ENCODE assay signal across 13 cellular contexts in the genomic region with DNA sequence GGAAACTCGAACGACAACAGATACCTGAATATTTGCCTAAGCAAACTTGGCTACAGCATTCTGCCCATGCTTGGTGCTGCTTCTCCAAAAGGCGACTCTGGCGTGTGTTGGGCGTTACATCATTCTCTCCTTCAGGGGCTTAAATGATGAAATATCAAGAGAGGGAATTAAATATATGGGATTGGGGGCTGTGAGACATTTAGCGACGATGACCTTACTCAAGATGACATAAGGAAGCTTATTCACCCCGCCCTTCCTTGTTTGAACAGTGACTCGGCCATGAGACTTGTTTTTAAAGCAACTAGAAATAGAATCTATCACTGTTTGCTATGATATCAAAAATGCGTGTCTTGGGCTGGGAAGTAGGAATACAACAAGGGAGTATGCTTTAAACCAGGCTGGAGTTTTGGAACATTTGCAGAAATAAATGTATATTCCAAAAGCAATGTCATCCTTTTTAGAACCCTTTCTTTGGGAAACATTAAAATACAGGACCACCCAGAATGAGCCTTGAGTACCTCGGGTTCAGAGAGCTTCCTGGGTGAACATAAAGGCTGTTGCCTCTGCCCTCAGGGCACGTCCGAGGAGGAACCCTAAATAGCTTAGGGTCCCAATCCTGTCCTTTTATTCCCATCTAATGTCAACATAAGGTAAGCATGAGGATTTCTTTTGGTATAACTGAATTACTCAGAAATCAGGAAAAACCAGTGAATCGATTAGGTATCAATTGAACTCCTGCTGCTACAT.
DNase-seq lines count a peak whose midpoint lies in the region; ATAC-seq, FAIRE-seq and TF ChIP-seq lines count a peak whose summit lies in the region.
"Had no signal": no experiment of that assay in that cellular context is flagged by ENCODE, and none has a peak within 500 bp of the region (broad histone marks: within the 10 kb centered on the region; RNA-seq: fewer than 3 reads in every experiment).

No MANE protein-coding gene starts in this region.

- in situ Hi-C loops in astrocyte of the spinal cord (cut with HindIII; ENCODE audit: low sequenced_read_pairs): no loop called here

- H3K4me3 ChIP-seq in A549 (no peak overlapping the region), HCT116 (replicated peaks in 1 of 2; ENCODE audit: low read depth in 1 of 2, low read length in 2 of 2) (peak overlapping the region in 1 of 2 experiments; percentile 14; a peak in 1 of 4 replicates), astrocyte of the spinal cord (ENCODE audit: low read depth, low read length) (no peak overlapping the region), spleen (no peak overlapping the region)
- H3K4me3 ChIP-seq: right lobe of liver had no signal

- TF ChIP-seq CTCF in A549 (IDR thresholded peaks at IDR 0.05) (no peak), HCT116 (IDR thresholded peaks at IDR 0.05 in 2 of 3, conservative IDR thresholded peaks at IDR 0.05 in 1 of 3; ENCODE audit: borderline replicate concordance in 1 of 3, insufficient read depth in 1 of 3, low read depth in 2 of 3, low read length in 2 of 3) (no peak), astrocyte of the spinal cord (IDR thresholded peaks at IDR 0.05; ENCODE audit: low read depth, low read length) (no peak), spleen (IDR thresholded peaks at IDR 0.05 in 8 of 11, conservative IDR thresholded peaks at IDR 0.05 in 3 of 11) (no peak)

- TF ChIP-seq EP300 in A549 (IDR thresholded peaks at IDR 0.05): peak; percentile 97 to 98

- RAD21 ChIA-PET in HCT116 (lab: Charles Lee; ENCODE audit: low non-redundant PET in 1 of 2, low total read pairs in 2 of 2, uncharacterized antibody in 2 of 2, unreplicated experiment in 2 of 2): interaction anchor here in 1 of 2 experiments (1.4 kb wide), 1 partner anchor 12 kb away, joined by 4 read pairs; no protein-coding TSS in a partner anchor

- H2AFZ ChIP-seq in HCT116 (ENCODE audit: low read depth, low read length, poor library complexity, severe bottlenecking): peak overlapping the region; percentile 19

- peaks cover 2% of the 10 kb centered on the region for H3K27me3 Mint-ChIP-seq in activated T-helper 2 cell treated with anti-CD3 and anti-CD28 coated beads, Interferon-gamma antibody, Interleukin-2, Interleukin-4, amounts not matched to agents 10 μg/mL and 5 μg/mL and 100 μg/mL, durations not matched to agents 14 hours and 24 hours and 36 hours (ENCODE audit: low read depth)

- DNase-seq in A549 (ENCODE audit: low read depth in 1 of 2, low spot score in 1 of 2) (peak; percentile 82 to 96), HCT116 (ENCODE audit: low read depth, low spot score) (peak; percentile 87), astrocyte of the spinal cord (ENCODE audit: low read depth, low spot score) (peak; percentile 61), left colon (no peak), spleen (no peak)
- DNase-seq in activated T-helper 2 cell treated with anti-CD3 and anti-CD28 coated beads, Interferon-gamma antibody, Interleukin-2, Interleukin-4, amounts not matched to agents 10 μg/mL and 5 μg/mL and 100 μg/mL, durations not matched to agents 14 hours and 24 hours and 36 hours (ENCODE audit: low spot score): no peak
- DNase-seq: effector CD8-positive, alpha-beta T cell; GOT3; NCI-H1436 treated with DMSO at 0.1 percent for 48 hours; T-helper 9 cell had no signal

- H3K27me3 ChIP-seq in HCT116 (ENCODE audit: insufficient read depth, low read length) (no peaks in the 10 kb centered on the region), spleen (replicated peaks in 1 of 7) (no peaks in the 10 kb centered on the region)
- H3K27me3 ChIP-seq: right lobe of liver had no signal

- no peaks in the 10 kb centered on the region for H3K36me3 Mint-ChIP-seq in activated T-helper 2 cell treated with anti-CD3 and anti-CD28 coated beads, Interferon-gamma antibody, Interleukin-2, Interleukin-4, amounts not matched to agents 10 μg/mL and 5 μg/mL and 100 μg/mL, durations not matched to agents 14 hours and 24 hours and 36 hours (ENCODE audit: low read depth)

- H4K20me1 ChIP-seq in HCT116 (ENCODE audit: insufficient read depth): no peaks in the 10 kb centered on the region

- intact Hi-C loops in HCT116 (cut with micrococcal nuclease): loop anchor here (1.0 kb wide), 3 partner anchors 73 to 168 kb away; a partner anchor contains a TSS
- intact Hi-C loops in left colon (cut with DNase I, micrococcal nuclease): no loop called here
- intact Hi-C loops in activated T-helper 2 cell treated with anti-CD3 and anti-CD28 coated beads, Interferon-gamma antibody, Interleukin-2, Interleukin-4, amounts not matched to agents 10 μg/mL and 5 μg/mL and 100 μg/mL, durations not matched to agents 14 hours and 24 hours and 36 hours (cut with micrococcal nuclease): no loop called here
- intact Hi-C loops in spleen (cut with DNase I; ENCODE audit: low total_unique reads): no loop called here

- no peak for FAIRE-seq in A549 (lab: Jason Lieb, UNC)

- WGBS in A549 (ENCODE audit: missing lambda C conversion rate): 2% methylated on average over 14 of the region's 14 CpGs
- WGBS in spleen, 5 donors: 65 to 78% (median 72%) methylated on average over 14 of the region's 14 CpGs

- H3K27ac Mint-ChIP-seq in activated T-helper 2 cell treated with anti-CD3 and anti-CD28 coated beads, Interferon-gamma antibody, Interleukin-2, Interleukin-4, amounts not matched to agents 10 μg/mL and 5 μg/mL and 100 μg/mL, durations not matched to agents 14 hours and 24 hours and 36 hours: no peak overlapping the region

- peaks cover 18% of the 10 kb centered on the region for H3K4me1 Mint-ChIP-seq in activated T-helper 2 cell treated with anti-CD3 and anti-CD28 coated beads, Interferon-gamma antibody, Interleukin-2, Interleukin-4, amounts not matched to agents 10 μg/mL and 5 μg/mL and 100 μg/mL, durations not matched to agents 14 hours and 24 hours and 36 hours (ENCODE audit: low read depth)

- H3K79me2 ChIP-seq in HCT116 (ENCODE audit: insufficient read depth, low read length): no peaks in the 10 kb centered on the region

- no peak overlapping the region for H3K4me3 Mint-ChIP-seq in activated T-helper 2 cell treated with anti-CD3 and anti-CD28 coated beads, Interferon-gamma antibody, Interleukin-2, Interleukin-4, amounts not matched to agents 10 μg/mL and 5 μg/mL and 100 μg/mL, durations not matched to agents 14 hours and 24 hours and 36 hours (ENCODE audit: low read depth)

- no peaks in the 10 kb centered on the region for H3K9me2 ChIP-seq in HCT116 (ENCODE audit: insufficient read depth)

- CTCF ChIA-PET in A549 (lab: Yijun Ruan, JAX): interaction anchor here (1.1 to 2.3 kb wide), 5 partner anchors 17 to 220 kb away, joined by 3 to 10 read pairs (median 3); no protein-coding TSS in a partner anchor
- CTCF ChIA-PET in HCT116 (lab: Charles Lee): interaction anchor here (1.0 to 1.4 kb wide), 3 partner anchors 10 to 163 kb away, joined by 3 to 5 read pairs (median 3); no protein-coding TSS in a partner anchor

- POLR2A ChIA-PET in A549 (lab: Yijun Ruan, JAX) (interaction anchor here (0.9 to 1.3 kb wide), 2 partner anchors 57 to 168 kb away, joined by 3 to 4 read pairs; a partner anchor contains a TSS), HCT116 (lab: Charles Lee) (interaction anchor here (0.7 to 7.6 kb wide), 32 partner anchors 8 to 171 kb away, joined by 3 to 93 read pairs (median 6); a partner anchor contains a TSS)

- no peak for TF ChIP-seq POLR2A in A549 (IDR thresholded peaks at IDR 0.05; ENCODE audit: low read length)
- no peak for TF ChIP-seq POLR2A in HCT116 (IDR thresholded peaks at IDR 0.05; ENCODE audit: borderline replicate concordance, extremely low read depth, insufficient read depth, insufficient read length)
- TF ChIP-seq POLR2A in spleen (IDR thresholded peaks at IDR 0.05): no peak

- peaks cover 57% of the 10 kb centered on the region for H3K4me1 ChIP-seq in A549
- peaks cover 87 to 99% of the 10 kb centered on the region in 2 experiments for H3K4me1 ChIP-seq in HCT116 (ENCODE audit: control insufficient read depth in 1 of 2, insufficient read depth in 2 of 2, low read length in 2 of 2)
- H3K4me1 ChIP-seq in spleen: peaks cover 0 to 24% (median 8%) of the 10 kb centered on the region in 6 donors

- H3K9ac ChIP-seq in HCT116 (ENCODE audit: low read length): peak overlapping the region; percentile 51

- H3K27ac ChIP-seq in A549 (peak overlapping the region; percentile 95 to 98), HCT116 (ENCODE audit: low read depth, low read length) (peak overlapping the region; percentile 91), spleen (no peak overlapping the region)
- H3K27ac ChIP-seq: right lobe of liver had no signal

- peak; percentile 82 to 88 for ATAC-seq in A549
- no peak for ATAC-seq in HCT116
- peak; percentile 82 for ATAC-seq in left colon
- no peak for ATAC-seq in GM21619 (IDR thresholded peaks at IDR 0.05; ENCODE audit: unreplicated experiment)
- ATAC-seq in HG03342 (IDR thresholded peaks at IDR 0.05; ENCODE audit: unreplicated experiment): no peak
- ATAC-seq: right lobe of liver had no signal

- no TSS peak for BruUV-seq in HCT116 (replicated peaks; lab: Mats Ljungman, UMichigan)

- H3K9me3 Mint-ChIP-seq in activated T-helper 2 cell treated with anti-CD3 and anti-CD28 coated beads, Interferon-gamma antibody, Interleukin-2, Interleukin-4, amounts not matched to agents 10 μg/mL and 5 μg/mL and 100 μg/mL, durations not matched to agents 14 hours and 24 hours and 36 hours: no peaks in the 10 kb centered on the region

- H3K4me2 ChIP-seq in A549: peak overlapping the region; percentile 71
- H3K4me2 ChIP-seq in HCT116 (ENCODE audit: low read length): peak overlapping the region; percentile 51

- H3K36me3 ChIP-seq in HCT116 (ENCODE audit: control insufficient read depth in 1 of 2, insufficient read depth in 2 of 2, low read length in 2 of 2): no peaks in the 10 kb centered on the region
- no peaks in the 10 kb centered on the region for H3K36me3 ChIP-seq in spleen
- H3K36me3 ChIP-seq: right lobe of liver had no signal

- TF ChIP-seq RAD21 in A549 (conservative IDR thresholded peaks at IDR 0.05 in 1 of 2, IDR thresholded peaks at IDR 0.05 in 1 of 2): peak; percentile 3 to 71; a peak in 4 of 5 replicates
- TF ChIP-seq RAD21 in HCT116 (IDR thresholded peaks at IDR 0.05; ENCODE audit: low read depth): no peak

- H3K9me3 ChIP-seq in A549 (no peaks in the 10 kb centered on the region), HCT116 (ENCODE audit: control insufficient read depth in 1 of 2, insufficient read depth in 1 of 2, low read depth in 1 of 2, low read length in 2 of 2) (no peaks in the 10 kb centered on the region), spleen (no peaks in the 10 kb centered on the region)
- H3K9me3 ChIP-seq: right lobe of liver had no signal

TF ChIP-seq in A549, 52 proteins besides CTCF, POLR2A, EP300 and RAD21 (continues in another document):
- TF ChIP-seq PHF8 (IDR thresholded peaks at IDR 0.05; ENCODE audit: borderline replicate concordance, low read depth) (no peak), SREBF2 (IDR thresholded peaks at IDR 0.05) (no peak), EHMT2 (IDR thresholded peaks at IDR 0.05; ENCODE audit: low read depth) (no peak)

TF ChIP-seq in HCT116, 20 proteins besides CTCF, POLR2A, EP300 and RAD21 (continues in another document):
- TF ChIP-seq YY1 (IDR thresholded peaks at IDR 0.05; ENCODE audit: extremely low read depth, insufficient replicate concordance, low read depth, low read length) (peak; percentile 44), POLR2AphosphoS5 (IDR thresholded peaks at IDR 0.05; ENCODE audit: low read depth, low read length) (peak; percentile 77), JUND (IDR thresholded peaks at IDR 0.05) (no peak), CEBPB (IDR thresholded peaks at IDR 0.05; ENCODE audit: low read depth) (no peak)

Comparison
In these comparisons a context has a peak if more than half of its experiments do, and no peak if none do; other contexts are left out.
1. ATAC-seq: peak in A549 (2 of 2) and left colon (single experiment); none in HCT116 (single experiment), GM21619 (single experiment) and HG03342 (single experiment).
2. DNase-seq: peak in A549 (2 of 2), HCT116 (single experiment) and astrocyte of the spinal cord (single experiment); none in left colon (0 of 2), activated T-helper 2 cell treated with anti-CD3 and anti-CD28 coated beads, Interferon-gamma antibody, Interleukin-2, Interleukin-4, amounts not matched to agents 10 μg/mL and 5 μg/mL and 100 μg/mL, durations not matched to agents 14 hours and 24 hours and 36 hours (single experiment) and spleen (single experiment).
3. H3K27ac ChIP-seq: peak in A549 (2 of 2) and HCT116 (single experiment); none in spleen (0 of 8).